7 cellular contexts compared by ENCODE assay signal in genomic region chr10:71141528-71141927, GRCh38.
"Had no signal": no experiment of that assay in that cellular context is flagged by ENCODE, and none has a peak within 500 bp of the region (broad histone marks: within the 10 kb centered on the region; RNA-seq: fewer than 3 reads in every experiment).

No MANE protein-coding gene starts in this region.

- H3K9me3 ChIP-seq: HAP-1 had no signal

- H3K4me3 Mint-ChIP-seq: GM23338, HFFc6, IgD-negative memory B cell had no signal

- H3K4me3 ChIP-seq: GM23338, HAP-1 had no signal

- H3K27ac Mint-ChIP-seq: GM23338, HFFc6, IgD-negative memory B cell had no signal

- H3K27ac ChIP-seq: HL-60 had no signal

- H3K4me1 ChIP-seq: HAP-1 had no signal

- H3K36me3 Mint-ChIP-seq: IgD-negative memory B cell had no signal

- ATAC-seq: GM23338, HCT116, HepG2 had no signal

- H3K4me1 Mint-ChIP-seq: IgD-negative memory B cell had no signal

- DNase-seq: HFFc6 had no signal

- H3K9me3 Mint-ChIP-seq: GM23338, HFFc6, IgD-negative memory B cell had no signal
